Comparison of ENCODE assay signal across 37 cellular contexts in the genomic region with DNA sequence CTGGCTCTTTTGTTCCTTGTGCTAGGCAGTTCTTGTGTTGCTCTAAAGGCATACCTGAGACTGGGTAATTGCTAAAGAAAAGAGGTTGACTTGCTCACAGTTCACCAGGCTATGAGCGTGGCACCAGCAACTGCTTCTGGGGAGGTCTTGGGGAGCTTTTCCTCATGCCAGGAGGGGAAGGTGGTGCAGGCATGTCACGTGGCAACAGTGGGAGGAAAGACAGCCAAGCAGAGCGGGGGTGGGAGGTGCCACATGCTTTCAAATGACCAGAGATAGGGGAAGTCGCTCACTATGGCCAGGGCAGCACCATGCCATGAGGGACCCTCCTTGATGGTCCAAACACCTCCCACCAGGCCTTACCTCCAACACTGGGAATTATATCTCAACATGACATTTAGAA. TPM values are rescaled to one million over a fixed set of nuclear protein-coding genes. Genes with fewer than 3 reads are reported as not detected.
"Had no signal": no experiment of that assay in that cellular context is flagged by ENCODE, and none has a peak within 500 bp of the region (broad histone marks: within the 10 kb centered on the region; RNA-seq: fewer than 3 reads in every experiment).

No MANE protein-coding gene starts in this region.

- H3K9me3 Mint-ChIP-seq: activated B cell treated with CpG ODN at 0.5 μM for 24 hours; activated CD4-positive, alpha-beta memory T cell treated with anti-CD3 and anti-CD28 coated beads, Interleukin-2, amount 10 ng/mL, durations not matched to agents 7 days and 5 days; activated CD4-positive, alpha-beta T cell treated with anti-CD3 and anti-CD28 coated beads, Interleukin-2, amount 10 ng/mL, durations not matched to agents 24 days and 14 days; activated naive CD4-positive, alpha-beta T cell treated with anti-CD3 and anti-CD28 coated beads, Interleukin-2, amount 10 ng/mL, durations not matched to agents 7 days and 5 days; activated naive CD4-positive, alpha-beta T cell treated with anti-CD3 and anti-CD28 coated beads, Interleukin-2, amount 50 U/mL, for 24 hours; activated naive CD8-positive, alpha-beta T cell treated with anti-CD3 and anti-CD28 coated beads, Interleukin-2, amount 10 ng/mL, durations not matched to agents 7 days and 5 days; activated naive CD8-positive, alpha-beta T cell treated with anti-CD3 and anti-CD28 coated beads, Interleukin-2, amount 50 U/mL, for 24 hours; activated T-cell treated with anti-CD3 and anti-CD28 coated beads, Interleukin-2, amount 50 U/mL, for 24 hours; activated T-helper 2 cell treated with anti-CD3 and anti-CD28 coated beads, Interferon-gamma antibody, Interleukin-2, Interleukin-4, amounts not matched to agents 10 μg/mL and 5 μg/mL and 100 μg/mL, durations not matched to agents 14 hours and 24 hours and 36 hours; central memory CD8-positive, alpha-beta T cell; T-helper 1 cell treated with Interleukin-12 subunit alpha and Interleukin-12 subunit beta and Interleukin-4 antibody, amounts not matched to agents 30 μg/mL and 1 μg/mL, for 36 hours; T-helper 2 cell treated with Interferon-gamma antibody and Interleukin-4, amounts not matched to agents 5 μg/mL and 100 μg/mL, for 36 hours had no signal

- DNase-seq: activated B cell treated with CpG ODN at 0.5 μM for 24 hours; activated CD4-positive, alpha-beta memory T cell treated with anti-CD3 and anti-CD28 coated beads, Interleukin-2, amount 10 ng/mL, durations not matched to agents 7 days and 5 days; activated CD4-positive, alpha-beta T cell treated with anti-CD3 and anti-CD28 coated beads for 4 hours; activated CD4-positive, alpha-beta T cell treated with anti-CD3 and anti-CD28 coated beads, Interleukin-2, amount 10 ng/mL, durations not matched to agents 24 days and 14 days; activated CD4-positive, alpha-beta T cell treated with anti-CD3 and anti-CD28 coated beads, Interleukin-2, amount 50 U/mL, for 48 hours; activated CD4-positive, CD25-positive, alpha-beta regulatory T cell treated with anti-CD3 and anti-CD28 coated beads, Interleukin-2, amount 50 U/mL, for 72 hours; activated CD8-positive, alpha-beta memory T cell treated with anti-CD3 and anti-CD28 coated beads for 24 hours; activated CD8-positive, alpha-beta memory T cell treated with anti-CD3 and anti-CD28 coated beads, Interleukin-2, amount 10 ng/mL, durations not matched to agents 7 days and 5 days; activated CD8-positive, alpha-beta memory T cell treated with anti-CD3 and anti-CD28 coated beads, Interleukin-2, amount 50 U/mL, for 48 hours; activated CD8-positive, alpha-beta T cell treated with anti-CD3 and anti-CD28 coated beads, Interleukin-2, amount 10 ng/mL, durations not matched to agents 7 days and 5 days; activated effector memory CD4-positive, alpha-beta T cell treated with Interleukin-2 at 50 U/mL for 16 hours; activated gamma-delta T cell; activated naive CD4-positive, alpha-beta T cell treated with anti-CD3 and anti-CD28 coated beads, Interleukin-2, amount 10 ng/mL, durations not matched to agents 7 days and 5 days; activated naive CD4-positive, alpha-beta T cell treated with Interleukin-2 at 50 U/mL for 16 hours; activated naive CD8-positive, alpha-beta T cell treated with anti-CD3 and anti-CD28 coated beads, Interleukin-2, amount 10 ng/mL, durations not matched to agents 7 days and 5 days; activated naive CD8-positive, alpha-beta T cell treated with anti-CD3 and anti-CD28 coated beads, Interleukin-2, amount 50 U/mL, for 24 hours; activated T-cell treated with anti-CD3 and anti-CD28 coated beads, Interleukin-2, amount 50 U/mL, for 24 hours; activated T-cell treated with anti-CD3 and anti-CD28 coated beads, Interleukin-2, amount 50 U/mL, for 48 hours; amygdala; anterior cingulate cortex; caudate nucleus; cerebellar nuclear complex; T-helper 1 cell; T-helper 2 cell; T-helper 9 cell had no signal

- H3K4me3 ChIP-seq: cardiac muscle cell had no signal

- FAIRE-seq: bronchial epithelial cell, TTC549 had no signal

- H3K36me3 Mint-ChIP-seq: activated CD8-positive, alpha-beta memory T cell treated with anti-CD3 and anti-CD28 coated beads, Interleukin-2, amount 10 ng/mL, durations not matched to agents 7 days and 5 days; activated naive CD4-positive, alpha-beta T cell treated with anti-CD3 and anti-CD28 coated beads, Interleukin-2, amount 10 ng/mL, durations not matched to agents 7 days and 5 days; activated naive CD4-positive, alpha-beta T cell treated with anti-CD3 and anti-CD28 coated beads, Interleukin-2, amount 50 U/mL, for 24 hours; activated naive CD8-positive, alpha-beta T cell; activated naive CD8-positive, alpha-beta T cell treated with anti-CD3 and anti-CD28 coated beads, Interleukin-2, amount 10 ng/mL, durations not matched to agents 7 days and 5 days; brain had no signal

- H3K4me3 Mint-ChIP-seq: activated B cell treated with CpG ODN at 0.5 μM for 24 hours; activated CD4-positive, alpha-beta memory T cell treated with anti-CD3 and anti-CD28 coated beads, Interleukin-2, amount 10 ng/mL, durations not matched to agents 7 days and 5 days; activated CD4-positive, alpha-beta T cell treated with anti-CD3 and anti-CD28 coated beads, Interleukin-2, amount 10 ng/mL, durations not matched to agents 24 days and 14 days; activated CD8-positive, alpha-beta memory T cell treated with anti-CD3 and anti-CD28 coated beads, Interleukin-2, amount 10 ng/mL, durations not matched to agents 7 days and 5 days; activated CD8-positive, alpha-beta T cell treated with anti-CD3 and anti-CD28 coated beads, Interleukin-2, amount 10 ng/mL, durations not matched to agents 7 days and 5 days; activated naive CD4-positive, alpha-beta T cell treated with anti-CD3 and anti-CD28 coated beads, Interleukin-2, amount 10 ng/mL, durations not matched to agents 7 days and 5 days; activated naive CD4-positive, alpha-beta T cell treated with anti-CD3 and anti-CD28 coated beads, Interleukin-2, amount 50 U/mL, for 24 hours; activated naive CD8-positive, alpha-beta T cell; activated naive CD8-positive, alpha-beta T cell treated with anti-CD3 and anti-CD28 coated beads, Interleukin-2, amount 10 ng/mL, durations not matched to agents 7 days and 5 days; activated naive CD8-positive, alpha-beta T cell treated with anti-CD3 and anti-CD28 coated beads, Interleukin-2, amount 50 U/mL, for 24 hours; activated T-cell treated with anti-CD3 and anti-CD28 coated beads, Interleukin-2, amount 50 U/mL, for 24 hours; brain; central memory CD8-positive, alpha-beta T cell; T-helper 1 cell treated with Interleukin-12 subunit alpha and Interleukin-12 subunit beta and Interleukin-4 antibody, amounts not matched to agents 30 μg/mL and 1 μg/mL, for 36 hours; T-helper 2 cell treated with Interferon-gamma antibody and Interleukin-4, amounts not matched to agents 5 μg/mL and 100 μg/mL, for 36 hours had no signal

- H3K27me3 Mint-ChIP-seq: activated CD4-positive, alpha-beta T cell treated with anti-CD3 and anti-CD28 coated beads, Interleukin-2, amount 10 ng/mL, durations not matched to agents 24 days and 14 days; activated CD8-positive, alpha-beta memory T cell treated with anti-CD3 and anti-CD28 coated beads, Interleukin-2, amount 10 ng/mL, durations not matched to agents 7 days and 5 days had no signal

- H3K27ac ChIP-seq: cardiac muscle cell, VCaP had no signal

- H3K27me3 ChIP-seq: cardiac muscle cell had no signal

- H3K36me3 ChIP-seq: cardiac muscle cell had no signal

- H3K4me1 Mint-ChIP-seq: activated B cell treated with CpG ODN at 0.5 μM for 24 hours; activated CD4-positive, alpha-beta memory T cell treated with anti-CD3 and anti-CD28 coated beads, Interleukin-2, amount 10 ng/mL, durations not matched to agents 7 days and 5 days; activated CD4-positive, alpha-beta T cell treated with anti-CD3 and anti-CD28 coated beads, Interleukin-2, amount 10 ng/mL, durations not matched to agents 24 days and 14 days; activated CD8-positive, alpha-beta memory T cell treated with anti-CD3 and anti-CD28 coated beads, Interleukin-2, amount 10 ng/mL, durations not matched to agents 7 days and 5 days; activated naive CD4-positive, alpha-beta T cell treated with anti-CD3 and anti-CD28 coated beads, Interleukin-2, amount 10 ng/mL, durations not matched to agents 7 days and 5 days; activated naive CD4-positive, alpha-beta T cell treated with anti-CD3 and anti-CD28 coated beads, Interleukin-2, amount 50 U/mL, for 24 hours; activated naive CD8-positive, alpha-beta T cell treated with anti-CD3 and anti-CD28 coated beads, Interleukin-2, amount 10 ng/mL, durations not matched to agents 7 days and 5 days; activated naive CD8-positive, alpha-beta T cell treated with anti-CD3 and anti-CD28 coated beads, Interleukin-2, amount 50 U/mL, for 24 hours; brain; central memory CD8-positive, alpha-beta T cell had no signal

- H3K27ac Mint-ChIP-seq: activated B cell treated with CpG ODN at 0.5 μM for 24 hours; activated CD4-positive, alpha-beta memory T cell treated with anti-CD3 and anti-CD28 coated beads, Interleukin-2, amount 10 ng/mL, durations not matched to agents 7 days and 5 days; activated CD4-positive, alpha-beta T cell treated with anti-CD3 and anti-CD28 coated beads, Interleukin-2, amount 10 ng/mL, durations not matched to agents 24 days and 14 days; activated CD8-positive, alpha-beta memory T cell treated with anti-CD3 and anti-CD28 coated beads, Interleukin-2, amount 10 ng/mL, durations not matched to agents 7 days and 5 days; activated CD8-positive, alpha-beta T cell treated with anti-CD3 and anti-CD28 coated beads, Interleukin-2, amount 10 ng/mL, durations not matched to agents 7 days and 5 days; activated naive CD4-positive, alpha-beta T cell treated with anti-CD3 and anti-CD28 coated beads, Interleukin-2, amount 10 ng/mL, durations not matched to agents 7 days and 5 days; activated naive CD4-positive, alpha-beta T cell treated with anti-CD3 and anti-CD28 coated beads, Interleukin-2, amount 50 U/mL, for 24 hours; activated naive CD8-positive, alpha-beta T cell; activated naive CD8-positive, alpha-beta T cell treated with anti-CD3 and anti-CD28 coated beads, Interleukin-2, amount 10 ng/mL, durations not matched to agents 7 days and 5 days; activated naive CD8-positive, alpha-beta T cell treated with anti-CD3 and anti-CD28 coated beads, Interleukin-2, amount 50 U/mL, for 24 hours; activated T-cell treated with anti-CD3 and anti-CD28 coated beads, Interleukin-2, amount 50 U/mL, for 24 hours; activated T-helper 2 cell treated with anti-CD3 and anti-CD28 coated beads, Interferon-gamma antibody, Interleukin-2, Interleukin-4, amounts not matched to agents 10 μg/mL and 5 μg/mL and 100 μg/mL, durations not matched to agents 14 hours and 24 hours and 36 hours; brain; T-helper 1 cell treated with Interleukin-12 subunit alpha and Interleukin-12 subunit beta and Interleukin-4 antibody, amounts not matched to agents 30 μg/mL and 1 μg/mL, for 36 hours; T-helper 2 cell treated with Interferon-gamma antibody and Interleukin-4, amounts not matched to agents 5 μg/mL and 100 μg/mL, for 36 hours had no signal

- ATAC-seq: activated CD8-positive, alpha-beta memory T cell treated with anti-CD3 and anti-CD28 coated beads, Interleukin-2, amount 10 ng/mL, durations not matched to agents 7 days and 5 days; activated CD8-positive, alpha-beta T cell treated with anti-CD3 and anti-CD28 coated beads, Interleukin-2, amount 10 ng/mL, durations not matched to agents 7 days and 5 days; activated naive CD8-positive, alpha-beta T cell treated with anti-CD3 and anti-CD28 coated beads, Interleukin-2, amount 50 U/mL, for 24 hours had no signal

RNA-seq across cellular contexts. Expression of gene MAGEB17, which starts 4.7 kb away (rescaled TPM):
- total RNA-seq: activated B cell treated with CpG ODN at 0.5 μM for 24 hours; activated CD4-positive, alpha-beta memory T cell treated with anti-CD3 and anti-CD28 coated beads, Interleukin-2, amount 10 ng/mL, durations not matched to agents 7 days and 5 days; activated CD4-positive, alpha-beta T cell treated with anti-CD3 and anti-CD28 coated beads, Interleukin-2, amount 10 ng/mL, durations not matched to agents 24 days and 14 days; activated CD8-positive, alpha-beta memory T cell treated with anti-CD3 and anti-CD28 coated beads, Interleukin-2, amount 10 ng/mL, durations not matched to agents 7 days and 5 days; activated CD8-positive, alpha-beta T cell treated with anti-CD3 and anti-CD28 coated beads, Interleukin-2, amount 10 ng/mL, durations not matched to agents 7 days and 5 days; activated naive CD8-positive, alpha-beta T cell treated with anti-CD3 and anti-CD28 coated beads, Interleukin-2, amount 10 ng/mL, durations not matched to agents 7 days and 5 days; activated T-helper 2 cell treated with anti-CD3 and anti-CD28 coated beads, Interferon-gamma antibody, Interleukin-2, Interleukin-4, amounts not matched to agents 10 μg/mL and 5 μg/mL and 100 μg/mL, durations not matched to agents 14 hours and 24 hours and 36 hours; bronchial epithelial cell; cardiac muscle cell; chondrocyte had no signal

RNA-seq across cellular contexts. Expression of gene GRPR, which starts 48.6 kb away (rescaled TPM):
- total RNA-seq: activated CD4-positive, alpha-beta memory T cell treated with anti-CD3 and anti-CD28 coated beads, Interleukin-2, amount 10 ng/mL, durations not matched to agents 7 days and 5 days; activated CD4-positive, alpha-beta T cell treated with anti-CD3 and anti-CD28 coated beads, Interleukin-2, amount 10 ng/mL, durations not matched to agents 24 days and 14 days; activated CD8-positive, alpha-beta memory T cell treated with anti-CD3 and anti-CD28 coated beads, Interleukin-2, amount 10 ng/mL, durations not matched to agents 7 days and 5 days; activated CD8-positive, alpha-beta T cell treated with anti-CD3 and anti-CD28 coated beads, Interleukin-2, amount 10 ng/mL, durations not matched to agents 7 days and 5 days; activated naive CD8-positive, alpha-beta T cell treated with anti-CD3 and anti-CD28 coated beads, Interleukin-2, amount 10 ng/mL, durations not matched to agents 7 days and 5 days; activated T-helper 2 cell treated with anti-CD3 and anti-CD28 coated beads, Interferon-gamma antibody, Interleukin-2, Interleukin-4, amounts not matched to agents 10 μg/mL and 5 μg/mL and 100 μg/mL, durations not matched to agents 14 hours and 24 hours and 36 hours; bronchial epithelial cell had no signal
